In the genomic region with DNA sequence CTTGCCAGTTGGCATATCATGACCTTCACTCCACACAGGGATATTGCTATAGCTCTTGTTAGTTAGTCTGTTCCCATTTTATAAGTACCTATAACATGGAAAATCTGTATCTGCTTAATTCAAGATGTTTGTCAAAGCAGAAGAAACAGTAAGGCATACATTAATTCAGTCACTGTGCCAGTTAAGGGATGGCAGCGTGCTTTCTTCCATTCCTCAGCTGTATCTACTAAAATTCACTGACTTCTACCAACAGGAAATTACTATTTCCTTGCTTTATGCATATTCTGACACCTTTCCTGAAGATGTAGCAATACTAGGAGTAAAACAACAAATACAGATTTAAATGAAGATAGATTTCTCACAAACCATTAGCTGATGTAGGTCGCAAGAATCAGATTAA, we compare ENCODE assay signal across 19 cellular contexts. TPM values are rescaled to one million over a fixed set of nuclear protein-coding genes. Genes with fewer than 3 reads are reported as not detected.
"Had no signal": no experiment of that assay in that cellular context is flagged by ENCODE, and none has a peak within 500 bp of the region (broad histone marks: within the 10 kb centered on the region; RNA-seq: fewer than 3 reads in every experiment).

No MANE protein-coding gene starts in this region.

- H3K9me3 Mint-ChIP-seq: activated T-helper 1 cell treated with anti-CD3 and anti-CD28 coated beads, Interleukin-12 subunit alpha, Interleukin-12 subunit beta, Interleukin-2, Interleukin-4 antibody, amounts not matched to agents 30 ng/mL and 10 ng/mL and 1 ng/mL, durations not matched to agents 14 hours and 24 hours and 36 hours had no signal

- DNase-seq: activated CD4-positive, alpha-beta T cell treated with anti-CD3 and anti-CD28 coated beads for 48 hours; activated CD8-positive, alpha-beta memory T cell treated with anti-CD3 and anti-CD28 coated beads, Interleukin-2, amount 50 U/mL, for 48 hours; activated CD8-positive, alpha-beta T cell treated with anti-CD3 and anti-CD28 coated beads, Interleukin-2, amount 10 ng/mL, durations not matched to agents 7 days and 5 days; activated naive CD4-positive, alpha-beta T cell treated with Interleukin-2 at 50 U/mL for 16 hours; adrenal gland; body of pancreas; cerebellar nuclear complex; dorsolateral prefrontal cortex; glutamatergic neuron; sigmoid colon; stimulated activated CD4-positive, alpha-beta T cell treated with anti-CD3 and anti-CD28 coated beads, Interleukin-2, amount 100 ng/mL, for 48 hours; stimulated activated CD8-positive, alpha-beta memory T cell treated with anti-CD3 and anti-CD28 coated beads, Interleukin-4, amount 100 ng/mL, for 48 hours; stimulated activated naive CD8-positive, alpha-beta T cell treated with anti-CD3 and anti-CD28 coated beads, Interleukin-15, Interleukin-2, amounts not matched to agents 100 U/mL and 50 U/mL, for 24 hours; T1000 had no signal

- H3K27ac Mint-ChIP-seq: activated CD8-positive, alpha-beta T cell treated with anti-CD3 and anti-CD28 coated beads, Interleukin-2, amount 10 ng/mL, durations not matched to agents 7 days and 5 days; activated T-helper 1 cell treated with anti-CD3 and anti-CD28 coated beads, Interleukin-12 subunit alpha, Interleukin-12 subunit beta, Interleukin-2, Interleukin-4 antibody, amounts not matched to agents 30 ng/mL and 10 ng/mL and 1 ng/mL, durations not matched to agents 14 hours and 24 hours and 36 hours; type B pancreatic cell had no signal

- H3K36me3 ChIP-seq: adrenal gland, esophagus muscularis mucosa, sigmoid colon, suprapubic skin had no signal

- H3K4me1 ChIP-seq: body of pancreas, suprapubic skin had no signal

- ATAC-seq: activated CD8-positive, alpha-beta T cell treated with anti-CD3 and anti-CD28 coated beads, Interleukin-2, amount 10 ng/mL, durations not matched to agents 7 days and 5 days; body of pancreas; stimulated activated naive CD8-positive, alpha-beta T cell treated with anti-CD3 and anti-CD28 coated beads, Interleukin-15, Interleukin-2, amounts not matched to agents 100 U/mL and 50 U/mL, for 24 hours had no signal

- H3K27me3 Mint-ChIP-seq: type B pancreatic cell had no signal

- H3K4me3 ChIP-seq: adrenal gland, body of pancreas, dorsolateral prefrontal cortex, esophagus muscularis mucosa, sigmoid colon, suprapubic skin had no signal

- H3K27ac ChIP-seq: esophagus muscularis mucosa, sigmoid colon, suprapubic skin had no signal

- H3K9me3 ChIP-seq: adrenal gland, body of pancreas, esophagus muscularis mucosa, sigmoid colon, suprapubic skin had no signal

- H3K4me3 Mint-ChIP-seq: activated CD8-positive, alpha-beta T cell treated with anti-CD3 and anti-CD28 coated beads, Interleukin-2, amount 10 ng/mL, durations not matched to agents 7 days and 5 days; activated T-helper 1 cell treated with anti-CD3 and anti-CD28 coated beads, Interleukin-12 subunit alpha, Interleukin-12 subunit beta, Interleukin-2, Interleukin-4 antibody, amounts not matched to agents 30 ng/mL and 10 ng/mL and 1 ng/mL, durations not matched to agents 14 hours and 24 hours and 36 hours; nephron had no signal

- H3K27me3 ChIP-seq: adrenal gland, body of pancreas, esophagus muscularis mucosa, sigmoid colon, suprapubic skin had no signal

- H3K4me1 Mint-ChIP-seq: nephron had no signal

RNA-seq across cellular contexts. Expression of gene RNF152, which starts 59.9 kb away (rescaled TPM):
- total RNA-seq: activated CD8-positive, alpha-beta T cell treated with anti-CD3 and anti-CD28 coated beads, Interleukin-2, amount 10 ng/mL, durations not matched to agents 7 days and 5 days had no signal
